Comparison of ENCODE assay signal across 18 cellular contexts in genomic region chr13:43003729-43004128, GRCh38. TPM values are rescaled to one million over a fixed set of nuclear protein-coding genes. Genes with fewer than 3 reads are reported as not detected.
"Had no signal": no experiment of that assay in that cellular context is flagged by ENCODE, and none has a peak within 500 bp of the region (broad histone marks: within the 10 kb centered on the region; RNA-seq: fewer than 3 reads in every experiment).

No MANE protein-coding gene starts in this region.

- H3K27ac Mint-ChIP-seq: naive thymus-derived CD8-positive, alpha-beta T cell; stimulated activated effector memory CD8-positive, alpha-beta T cell treated with anti-CD3 and anti-CD28 coated beads, Interleukin-12 subunit alpha, Interleukin-12 subunit beta, amount 100 ng/mL, for 72 hours had no signal

- H3K4me1 ChIP-seq: suprapubic skin, uterus had no signal

- H3K27me3 ChIP-seq: esophagus squamous epithelium, neutrophil, right atrium auricular region, sigmoid colon, suprapubic skin, thyroid gland, upper lobe of left lung, uterus had no signal

- H3K36me3 Mint-ChIP-seq: stimulated activated effector memory CD8-positive, alpha-beta T cell treated with anti-CD3 and anti-CD28 coated beads, Interleukin-12 subunit alpha, Interleukin-12 subunit beta, amount 100 ng/mL, for 72 hours had no signal

- H3K4me3 ChIP-seq: esophagus squamous epithelium, mucosa of descending colon, right atrium auricular region, sigmoid colon, suprapubic skin, thyroid gland, upper lobe of left lung, uterus had no signal

- H3K36me3 ChIP-seq: esophagus squamous epithelium, neutrophil, right atrium auricular region, sigmoid colon, suprapubic skin, thyroid gland, upper lobe of left lung, uterus had no signal

- H3K27ac ChIP-seq: esophagus squamous epithelium, neutrophil, suprapubic skin, upper lobe of left lung, uterus had no signal

- DNase-seq: effector memory CD4-positive, alpha-beta T cell; esophagus squamous epithelium; mucosa of descending colon; naive thymus-derived CD8-positive, alpha-beta T cell; posterior cingulate gyrus; sigmoid colon; stimulated activated CD4-positive, alpha-beta T cell treated with anti-CD3 and anti-CD28 coated beads, Interleukin-4, amount 100 ng/mL, for 1 hour; stimulated activated CD8-positive, alpha-beta memory T cell treated with anti-CD3 and anti-CD28 coated beads, Interleukin-4, amount 100 ng/mL, for 48 hours; stimulated activated naive CD8-positive, alpha-beta T cell treated with anti-CD3 and anti-CD28 coated beads, Interleukin-15, Interleukin-2, amounts not matched to agents 100 U/mL and 50 U/mL, for 24 hours; thyroid gland; upper lobe of left lung; uterus had no signal

- H3K9me3 ChIP-seq: esophagus squamous epithelium, mucosa of descending colon, neutrophil, right atrium auricular region, sigmoid colon, suprapubic skin, thyroid gland, upper lobe of left lung, uterus had no signal

- FAIRE-seq: endometrium had no signal

- H3K4me1 Mint-ChIP-seq: stimulated activated effector memory CD8-positive, alpha-beta T cell treated with anti-CD3 and anti-CD28 coated beads, Interleukin-12 subunit alpha, Interleukin-12 subunit beta, amount 100 ng/mL, for 72 hours had no signal

- H3K4me3 Mint-ChIP-seq: naive thymus-derived CD8-positive, alpha-beta T cell; stimulated activated effector memory CD8-positive, alpha-beta T cell treated with anti-CD3 and anti-CD28 coated beads, Interleukin-12 subunit alpha, Interleukin-12 subunit beta, amount 100 ng/mL, for 72 hours had no signal

RNA-seq across cellular contexts. Expression of gene EPSTI1, which starts 11.7 kb away (rescaled TPM):
- polyA plus RNA-seq: neural cell had no signal
